ENCODE assay signal across 8 cellular contexts in the genomic region with DNA sequence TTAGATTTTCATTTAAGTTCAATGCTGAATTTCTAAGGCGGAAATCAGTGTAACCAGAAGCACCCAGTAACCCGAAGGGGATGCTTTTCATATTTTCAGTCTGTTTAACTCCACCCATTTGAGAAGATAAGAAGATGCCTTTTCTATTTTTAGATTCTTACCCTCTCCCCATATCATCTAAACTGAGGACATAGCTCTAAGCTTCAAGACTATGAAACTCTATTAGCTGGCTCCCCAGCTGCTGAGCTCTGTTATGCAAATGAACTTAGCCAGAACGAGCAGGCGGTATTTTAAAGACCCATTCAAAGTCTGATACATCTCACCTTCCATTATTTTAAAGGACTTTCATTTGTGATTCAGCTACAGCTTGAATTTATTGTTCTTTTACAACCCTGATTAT. TPM values are rescaled to one million over a fixed set of nuclear protein-coding genes. Genes with fewer than 3 reads are reported as not detected.
A peak's percentile ranks its signal among the peaks of the same experiment; 100 is the strongest.
DNase-seq lines count a peak whose midpoint lies in the region; ATAC-seq and TF ChIP-seq lines count a peak whose summit lies in the region.

No MANE protein-coding gene starts in this region.

- H2AFZ ChIP-seq in OCI-LY7 (ENCODE audit: low read length), result peak overlapping the region; percentile 13; the same call in 1 of the 2 replicates

- CTCF ChIA-PET in OCI-LY7 (lab: Charles Lee; ENCODE audit: unreplicated experiment), result interaction anchor here (1.0 to 1.5 kb wide), 7 partner anchors 11 to 316 kb away, joined by 3 to 6 read pairs (median 4); no protein-coding TSS in a partner anchor

- H3K4me3 ChIP-seq in OCI-LY7 (ENCODE audit: low read depth, low read length, poor library complexity, severe bottlenecking) (peak overlapping the region; percentile 64), uterus (no peak overlapping the region)

- intact Hi-C loops in OCI-LY7 (cut with micrococcal nuclease; ENCODE audit: unreplicated experiment), result loop anchor here (1.0 to 10.0 kb wide), 7 partner anchors 17 to 1300 kb away; partner anchors contain the start of genes CRIM1, GPATCH11 and HEATR5B
- intact Hi-C loops in left cardiac atrium (cut with DNase I), result no loop called here
- intact Hi-C loops in uterus (cut with DNase I; ENCODE audit: low total_unique reads), result no loop called here

- POLR2A ChIA-PET in OCI-LY7 (lab: Charles Lee), result interaction anchor here (0.5 to 4.1 kb wide), 23 partner anchors 9 to 633 kb away, joined by 3 to 30 read pairs (median 4); partner anchors contain the start of gene CDC42EP3

- DNase-seq in OCI-LY7 (ENCODE audit: low spot score) (peak; percentile 89), left cardiac atrium (no peak), uterus (no peak), amygdala (lab: John Stamatoyannopoulos, UW) (no peak), SKM-1 treated with dmso at 0.1 percent for 144 hours (lab: John Stamatoyannopoulos, UW; ENCODE audit: unreplicated experiment) (no peak), foreskin melanocyte (no peak)

- ATAC-seq in GM19023 (IDR thresholded peaks at IDR 0.05; ENCODE audit: unreplicated experiment), result peak; percentile 69
- ATAC-seq in HG02642 (IDR thresholded peaks at IDR 0.05; ENCODE audit: poor library complexity, unreplicated experiment), result peak; percentile 77
- ATAC-seq in left cardiac atrium, result peak; percentile 66 to 81

- no peaks in the 10 kb centered on the region for H4K20me1 ChIP-seq in OCI-LY7 (ENCODE audit: insufficient read depth, low read length)

- no TSS peak for BruUV-seq in OCI-LY7 (replicated peaks; lab: Mats Ljungman, UMichigan)

- peaks cover 9% of the 10 kb centered on the region; the same call in 1 of the 2 replicates for H3K79me2 ChIP-seq in OCI-LY7 (ENCODE audit: insufficient read depth, low read depth, low read length)

- H3K36me3 ChIP-seq in OCI-LY7 (ENCODE audit: insufficient read depth, low read length), result no peaks in the 10 kb centered on the region
- H3K36me3 ChIP-seq in uterus, result no peaks in the 10 kb centered on the region

- H3K27ac ChIP-seq in OCI-LY7 (ENCODE audit: low read depth, low read length, poor library complexity, severe bottlenecking), result peak overlapping the region; percentile 94
- peak overlapping the region; percentile 61 to 95 for H3K27ac ChIP-seq in uterus

- TF ChIP-seq CTCF in OCI-LY7 (conservative IDR thresholded peaks at IDR 0.05; ENCODE audit: low read length), result no peak
- TF ChIP-seq CTCF in uterus (IDR thresholded peaks at IDR 0.05), result no peak

- H3K27me3 ChIP-seq in uterus, result no peaks in the 10 kb centered on the region

- no peak for TF ChIP-seq POLR2A in uterus (IDR thresholded peaks at IDR 0.05)

- no peaks in the 10 kb centered on the region for H3K9me2 ChIP-seq in OCI-LY7 (ENCODE audit: insufficient read depth, low read length)

- peak overlapping the region; percentile 96 for H3K4me2 ChIP-seq in OCI-LY7 (ENCODE audit: low read length)

- no peaks in the 10 kb centered on the region for H3K9me3 ChIP-seq in OCI-LY7 (ENCODE audit: low read length)
- H3K9me3 ChIP-seq in uterus, result no peaks in the 10 kb centered on the region

- H3K4me1 ChIP-seq in OCI-LY7 (ENCODE audit: insufficient read depth, low read length, poor library complexity, severe bottlenecking), result peaks cover 95% of the 10 kb centered on the region
- peaks cover 17 to 18% of the 10 kb centered on the region in 2 donors for H3K4me1 ChIP-seq in uterus

RNA-seq across cellular contexts. Expression of gene CDC42EP3, which starts 16.5 kb away (rescaled TPM):
- 5.7 and 7.2 TPM in 2 replicates for total RNA-seq in OCI-LY7 (2014; rRNA removed; shearing (Covaris generic))
- total RNA-seq in OCI-LY7 (2022), result 20.8 and 22.9 TPM in 2 replicates
- 10 to 100 TPM; 44.3 to 81.4 TPM for total RNA-seq in left cardiac atrium
- 10 to 100 TPM; 24.7 to 93.0 (median 57.3) TPM for total RNA-seq in uterus
